2 cellular contexts compared by ENCODE assay signal in the genomic region with DNA sequence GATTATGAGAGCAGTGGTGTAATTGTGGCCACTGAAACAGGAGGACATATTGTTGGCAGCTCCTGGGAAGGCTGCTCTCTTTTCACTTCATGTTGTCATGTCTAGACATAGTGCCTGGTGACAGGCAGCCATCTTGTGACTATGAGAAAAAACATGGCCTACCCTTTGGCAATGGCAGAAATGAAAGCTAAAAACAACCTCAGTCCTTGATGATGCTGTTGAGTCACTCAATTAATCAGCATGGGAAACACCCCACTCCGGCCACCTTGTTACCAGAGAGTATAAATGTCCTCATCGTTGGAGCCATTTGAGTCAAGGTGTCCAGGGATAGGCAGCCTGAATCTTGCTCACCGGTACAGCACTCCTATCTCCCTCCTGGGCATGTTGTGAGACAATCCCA.
TF ChIP-seq lines count a peak whose summit lies in the region.

No MANE protein-coding gene starts in this region.

TF ChIP-seq in GM23338, 12 proteins besides CTCF, POLR2A, EP300 and RAD21:
- no peak for TF ChIP-seq ZNF114 (CRISPR knock-in tag; IDR thresholded peaks at IDR 0.05)
- no peak for TF ChIP-seq EZH2 (IDR thresholded peaks at IDR 0.05; ENCODE audit: low read depth, unreplicated experiment)
- no peak for TF ChIP-seq EZH2phosphoT487 (IDR thresholded peaks at IDR 0.05; ENCODE audit: unreplicated experiment)
- TF ChIP-seq ZNF331 (CRISPR knock-in tag; IDR thresholded peaks at IDR 0.05; ENCODE audit: low read depth), result no peak
- TF ChIP-seq ETS1 (IDR thresholded peaks at IDR 0.05), result no peak
- TF ChIP-seq POLR2AphosphoS5 (IDR thresholded peaks at IDR 0.05; ENCODE audit: low read depth), result no peak
- no peak for TF ChIP-seq CREB1 (CRISPR knock-in tag; IDR thresholded peaks at IDR 0.05; ENCODE audit: low read depth)
- TF ChIP-seq REST (IDR thresholded peaks at IDR 0.05; ENCODE audit: unreplicated experiment), result no peak

TF ChIP-seq in endothelial cell of umbilical vein, 7 proteins besides CTCF, POLR2A, EP300 and RAD21:
- TF ChIP-seq EZH2 (IDR thresholded peaks at IDR 0.05; ENCODE audit: borderline replicate concordance, low read depth, low read length, severe bottlenecking) (no peak), GATA2 (IDR thresholded peaks at IDR 0.05; ENCODE audit: insufficient read depth, insufficient read length, low read depth, low read length) (no peak), POLR2AphosphoS5 (IDR thresholded peaks at IDR 0.05; ENCODE audit: insufficient read depth, low read depth, low read length) (no peak), JUN (IDR thresholded peaks at IDR 0.05; ENCODE audit: borderline replicate concordance, insufficient read depth, insufficient read length, low read depth) (no peak)
